10 cellular contexts compared by ENCODE assay signal in the genomic region with DNA sequence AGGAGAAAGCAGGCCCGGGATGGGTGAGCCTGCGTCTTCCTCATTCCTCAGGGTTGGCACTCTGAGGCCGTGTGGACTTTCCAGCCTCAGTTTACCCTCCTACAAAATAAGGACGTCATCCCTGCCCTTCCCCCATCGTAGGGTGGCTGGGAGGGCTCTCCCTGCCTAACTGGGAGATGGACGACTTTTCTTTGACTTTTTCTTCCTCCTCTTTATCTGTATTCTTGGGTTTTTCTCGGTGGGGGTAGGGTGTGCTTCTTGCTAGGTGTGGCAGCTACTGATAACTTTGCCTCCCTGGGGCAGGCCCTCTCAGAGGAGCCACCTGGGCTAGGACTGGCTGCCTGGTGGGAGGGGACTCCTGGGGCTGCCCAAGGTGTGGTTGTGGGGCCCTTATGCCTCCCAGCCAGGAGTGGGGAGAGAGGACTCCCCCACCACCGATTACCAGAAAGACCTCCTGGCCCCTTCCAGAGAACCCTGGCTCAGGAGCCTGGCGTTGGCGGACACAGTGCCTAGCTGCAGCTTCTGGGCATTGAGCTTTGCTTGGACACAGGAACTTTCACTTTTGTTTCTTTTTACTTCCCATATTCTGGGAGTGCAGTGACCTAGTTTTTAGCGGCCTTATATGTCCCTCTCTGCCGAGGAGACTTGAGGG. TPM values are rescaled to one million over a fixed set of nuclear protein-coding genes. Genes with fewer than 3 reads are reported as not detected.
DNase-seq lines count a peak whose midpoint lies in the region; ATAC-seq, FAIRE-seq and TF ChIP-seq lines count a peak whose summit lies in the region.
"Had no signal": no experiment of that assay in that cellular context is flagged by ENCODE, and none has a peak within 500 bp of the region (broad histone marks: within the 10 kb centered on the region; RNA-seq: fewer than 3 reads in every experiment).

No MANE protein-coding gene starts in this region.

- H3K9me3 Mint-ChIP-seq in CD4-positive, CD25-positive, alpha-beta regulatory T cell = peaks cover 0 to 13% (median 5%) of the 10 kb centered on the region in 7 donors
- H3K9me3 Mint-ChIP-seq in nephron = peaks cover 8% of the 10 kb centered on the region

- H3K14ac ChIP-seq in H1 (ENCODE audit: insufficient read length) = no peak overlapping the region

- no peak overlapping the region for H2BK12ac ChIP-seq in H1 (ENCODE audit: low read depth, low read length)

- peak overlapping the region; percentile 95 to 98 (median 98) for H3K4me3 Mint-ChIP-seq in CD4-positive, CD25-positive, alpha-beta regulatory T cell
- H3K4me3 Mint-ChIP-seq in nephron = no peak overlapping the region

- no peak overlapping the region for H3K4ac ChIP-seq in H1 (replicated peaks; ENCODE audit: insufficient read length, low read depth, low read length)

- no peak overlapping the region for H2BK5ac ChIP-seq in H1 (ENCODE audit: low read depth, low read length)

- H3K4me3 ChIP-seq in CD4-positive, CD25-positive, alpha-beta regulatory T cell (ENCODE audit: low read depth, low read length) = peak overlapping the region; percentile 94
- H3K4me3 ChIP-seq in OCI-LY7 (ENCODE audit: low read depth, low read length, poor library complexity, severe bottlenecking) (no peak overlapping the region), H1 (ENCODE audit: extremely low read depth in 1 of 4, insufficient read depth in 2 of 4, low read depth in 3 of 4, low read length in 4 of 4) (no peak overlapping the region)

- H3K27me3 Mint-ChIP-seq in CD4-positive, CD25-positive, alpha-beta regulatory T cell = no peaks in the 10 kb centered on the region
- H3K27me3 Mint-ChIP-seq in nephron (ENCODE audit: low read depth) = peaks cover 10% of the 10 kb centered on the region

- H3K4me2 ChIP-seq in OCI-LY7 (ENCODE audit: low read length) (peak overlapping the region; percentile 18; the same call in 1 of the 2 replicates), H1 (ENCODE audit: insufficient read depth in 1 of 2, low read depth in 2 of 2, low read length in 2 of 2) (no peak overlapping the region)

- no peak for TF ChIP-seq EP300 in H1 (IDR thresholded peaks at IDR 0.05; ENCODE audit: borderline replicate concordance in 1 of 2, low read depth in 2 of 2, low read length in 2 of 2)

- H3K4me1 ChIP-seq in CD4-positive, CD25-positive, alpha-beta regulatory T cell (ENCODE audit: control insufficient read depth, insufficient read depth, low read length, poor library complexity, severe bottlenecking) = peaks cover 92% of the 10 kb centered on the region
- H3K4me1 ChIP-seq in OCI-LY7 (ENCODE audit: insufficient read depth, low read length, poor library complexity, severe bottlenecking) = peaks cover 20% of the 10 kb centered on the region
- peaks cover 0 to under 1% (median 0%) of the 10 kb centered on the region in 4 experiments; a peak in 1 of 7 replicates for H3K4me1 ChIP-seq in H1 (replicated peaks in 1 of 4; ENCODE audit: control insufficient read depth in 3 of 4, insufficient read depth in 4 of 4, low read length in 3 of 4)

- no TSS peak for BruUV-seq in OCI-LY7 (replicated peaks; lab: Mats Ljungman, UMichigan)

- no peak for DNase-seq in CD4-positive, CD25-positive, alpha-beta regulatory T cell
- DNase-seq in OCI-LY7 (ENCODE audit: low spot score) (no peak), H1 (ENCODE audit: low read depth in 1 of 2, low spot score in 2 of 2) (no peak), KG1 (lab: John Stamatoyannopoulos, UW) (no peak), NCI-H146 (lab: John Stamatoyannopoulos, UW) (no peak), NCI-H2107 (lab: John Stamatoyannopoulos, UW) (no peak), AG20443 (ENCODE audit: low spot score) (no peak)
- DNase-seq: GOT3 had no signal

- no peaks in the 10 kb centered on the region for H4K20me1 ChIP-seq in OCI-LY7 (ENCODE audit: insufficient read depth, low read length)
- peaks cover 3 to 6% of the 10 kb centered on the region in 2 experiments for H4K20me1 ChIP-seq in H1 (replicated peaks in 1 of 2; ENCODE audit: control insufficient read depth in 1 of 2, insufficient read depth in 2 of 2, low read length in 2 of 2)

- peaks cover 16 to 98% (median 89%) of the 10 kb centered on the region in 4 donors for H3K4me1 Mint-ChIP-seq in CD4-positive, CD25-positive, alpha-beta regulatory T cell
- peaks cover 89% of the 10 kb centered on the region for H3K4me1 Mint-ChIP-seq in nephron

- no peak for TF ChIP-seq RAD21 in H1 (IDR thresholded peaks at IDR 0.05 in 1 of 2, conservative IDR thresholded peaks at IDR 0.05 in 1 of 2; ENCODE audit: low read depth in 2 of 2, low read length in 2 of 2)

- no peak for FAIRE-seq in H1 (lab: Jason Lieb, UNC)
- FAIRE-seq: frontal cortex had no signal

- POLR2A ChIA-PET in OCI-LY7 (lab: Charles Lee) = interaction anchor here (1.2 to 1.5 kb wide), 3 partner anchors 8 to 49 kb away, joined by 4 read pairs; a partner anchor contains a TSS
- POLR2A ChIA-PET in H1 (lab: Charles Lee; ENCODE audit: partially characterized antibody) = interaction anchor here (3.7 kb wide), 1 partner anchor 22 kb away, joined by 19 read pairs; no protein-coding TSS in a partner anchor

- H2AK5ac ChIP-seq in H1 (ENCODE audit: low read depth, low read length) = no peak overlapping the region

- TF ChIP-seq POLR2A in H1 (IDR thresholded peaks at IDR 0.05; ENCODE audit: control extremely low read depth in 1 of 2, low read depth in 2 of 2, low read length in 2 of 2) = no peak

- peaks cover 4% of the 10 kb centered on the region; the same call in 1 of the 2 replicates for H3K23me2 ChIP-seq in H1 (ENCODE audit: low read depth, low read length)

- H3K79me2 ChIP-seq in OCI-LY7 (ENCODE audit: insufficient read depth, low read depth, low read length) (no peaks in the 10 kb centered on the region), H1 (ENCODE audit: control insufficient read depth in 1 of 2, insufficient read depth in 2 of 2, low read length in 2 of 2) (no peaks in the 10 kb centered on the region)

- H3K36me3 Mint-ChIP-seq in CD4-positive, CD25-positive, alpha-beta regulatory T cell = peaks cover 37% of the 10 kb centered on the region
- H3K36me3 Mint-ChIP-seq in nephron (ENCODE audit: low read depth) = peaks cover 31% of the 10 kb centered on the region

- no peak overlapping the region for H4K91ac ChIP-seq in H1 (replicated peaks; ENCODE audit: insufficient read length, low read length)

- no peak overlapping the region for H4K8ac ChIP-seq in H1 (ENCODE audit: extremely low read depth, insufficient read depth, low read length)

- peak overlapping the region; percentile 87 for H3K27ac ChIP-seq in CD4-positive, CD25-positive, alpha-beta regulatory T cell (ENCODE audit: insufficient read depth, low read length, poor library complexity, severe bottlenecking)
- H3K27ac ChIP-seq in OCI-LY7 (ENCODE audit: low read depth, low read length, poor library complexity, severe bottlenecking) = no peak overlapping the region
- H3K27ac ChIP-seq in H1 (ENCODE audit: low read depth, low read length) = no peak overlapping the region

- H3K27ac Mint-ChIP-seq in CD4-positive, CD25-positive, alpha-beta regulatory T cell = peak overlapping the region; percentile 99 to 100 (median 99)
- H3K27ac Mint-ChIP-seq in nephron = peak overlapping the region in 2 of 3 experiments; percentile 88 to 93

- no peaks in the 10 kb centered on the region for H3K79me1 ChIP-seq in H1 (ENCODE audit: low read depth, low read length)

- H3K9me2 ChIP-seq in OCI-LY7 (ENCODE audit: insufficient read depth, low read length) = no peaks in the 10 kb centered on the region

- H2BK20ac ChIP-seq in H1 (ENCODE audit: low read length) = no peak overlapping the region

- no peak overlapping the region for H2BK120ac ChIP-seq in H1 (replicated peaks; ENCODE audit: low read depth, low read length)

- no peak overlapping the region for H3K56ac ChIP-seq in H1 (replicated peaks; ENCODE audit: insufficient read length, low read depth, low read length)

- no peak overlapping the region for H3K23ac ChIP-seq in H1 (ENCODE audit: insufficient read length)

- no peak overlapping the region for H4K5ac ChIP-seq in H1 (ENCODE audit: insufficient read length, low read depth, low read length)

- WGBS in H1 (ENCODE audit: extremely low coverage in 1 of 2, insufficient coverage in 1 of 2, insufficient read length in 1 of 2, insufficient replicate concordance in 2 of 2, low coverage in 1 of 2, low lambda C conversion rate in 2 of 2, missing lambda C conversion rate in 1 of 2), 2 experiments = 86% methylated on average over 11 of the region's 12 CpGs; no CpG with 5 or more reads in 1 of the 2 experiments

- no peak overlapping the region for H3K9ac ChIP-seq in H1 (replicated peaks in 1 of 4; ENCODE audit: extremely low read depth in 1 of 4, low read depth in 3 of 4, low read length in 3 of 4)

- H3K18ac ChIP-seq in H1 (ENCODE audit: extremely low read depth, low read length) = 0 out of 2 replicates have a peak overlapping the region, but pooled peaks have one; percentile 7

- peaks cover 6% of the 10 kb centered on the region for H3K36me3 ChIP-seq in CD4-positive, CD25-positive, alpha-beta regulatory T cell (ENCODE audit: control insufficient read depth, insufficient read depth, low read length)
- H3K36me3 ChIP-seq in OCI-LY7 (ENCODE audit: insufficient read depth, low read length) = no peaks in the 10 kb centered on the region
- H3K36me3 ChIP-seq in H1 (ENCODE audit: control insufficient read depth in 2 of 4, insufficient read depth in 4 of 4, low read length in 3 of 4) = no peaks in the 10 kb centered on the region; a peak in 1 of 8 replicates

- H2AFZ ChIP-seq in OCI-LY7 (ENCODE audit: low read length) (peak overlapping the region; percentile 35; the same call in 1 of the 2 replicates), H1 (ENCODE audit: low read length) (no peak overlapping the region)

- intact Hi-C loops in OCI-LY7 (cut with micrococcal nuclease; ENCODE audit: unreplicated experiment) = no loop called here

- H2BK15ac ChIP-seq in H1 (ENCODE audit: low read length) = no peak overlapping the region

- CTCF ChIA-PET in OCI-LY7 (lab: Charles Lee; ENCODE audit: unreplicated experiment) = no interaction called here
- CTCF ChIA-PET in H1 (lab: Charles Lee; ENCODE audit: partially characterized antibody) = interaction anchor here (0.5 to 6.7 kb wide), 8 partner anchors 8 to 104 kb away, joined by 3 to 58 read pairs (median 8); a partner anchor contains a TSS

- TF ChIP-seq CTCF in OCI-LY7 (conservative IDR thresholded peaks at IDR 0.05; ENCODE audit: low read length) (no peak), H1 (IDR thresholded peaks at IDR 0.05; ENCODE audit: control extremely low read depth in 1 of 3, insufficient read depth in 1 of 3, low read depth in 1 of 3, low read length in 3 of 3) (no peak), nephron (IDR thresholded peaks at IDR 0.05; ENCODE audit: unreplicated experiment in 3 of 3) (no peak)

- peaks cover 5 to 6% of the 10 kb centered on the region in 2 experiments for H3K9me3 ChIP-seq in CD4-positive, CD25-positive, alpha-beta regulatory T cell (ENCODE audit: control insufficient read depth in 2 of 2, low read length in 2 of 2)
- H3K9me3 ChIP-seq in OCI-LY7 (ENCODE audit: low read length) = peaks cover 12% of the 10 kb centered on the region; the same call in 1 of the 2 replicates
- H3K9me3 ChIP-seq in H1 (ENCODE audit: insufficient read depth in 2 of 2, low read depth in 1 of 2, low read length in 1 of 2) = peaks cover 0 to 7% of the 10 kb centered on the region in 2 experiments; a peak in 2 of 4 replicates

- ATAC-seq in CD4-positive, CD25-positive, alpha-beta regulatory T cell (ENCODE audit: low read depth in 2 of 2) = peak in 1 of 2 donors; percentile 1

- no peaks in the 10 kb centered on the region for H3K27me3 ChIP-seq in CD4-positive, CD25-positive, alpha-beta regulatory T cell (ENCODE audit: control insufficient read depth, insufficient read depth, low read length)
- H3K27me3 ChIP-seq in H1 (replicated peaks in 1 of 4; ENCODE audit: control insufficient read depth in 3 of 4, extremely low read depth in 1 of 4, insufficient read depth in 3 of 4, low read length in 3 of 4) = peaks cover 11 to 23% (median 17%) of the 10 kb centered on the region in 4 experiments

RNA-seq across cellular contexts. Expression of a gene that starts 6.1 kb away (rescaled TPM):
- 55.7 TPM for total RNA-seq in CD4-positive, CD25-positive, alpha-beta regulatory T cell
- 100 to 1,000 TPM; 106 to 175 (median 139) TPM for polyA plus RNA-seq in CD4-positive, CD25-positive, alpha-beta regulatory T cell
- not detected in 2 replicates for total RNA-seq in OCI-LY7 (2014; rRNA removed; shearing (Covaris generic))
- not detected in 2 replicates for total RNA-seq in OCI-LY7 (2022)
- total RNA-seq in H1 (2021; fragmentation: NEBNext Ultra II Directional; extraction: Animal tissue kit (Norgen Biotek cat#: 25700)) = 7.9 and 8.9 TPM in 2 replicates
- polyA plus RNA-seq in H1 (2011; rRNA removed) = 10.2 and 12.0 TPM in 2 replicates
- 13.7 TPM for polyA plus RNA-seq in H1 (2011; cell fraction: cytosol; rRNA removed)
- 7.1 TPM for polyA plus RNA-seq in H1 (2011; cell fraction: nucleus; rRNA removed)
- 11.5 to 15.4 TPM (median 13.1 TPM) in 4 replicates for polyA plus RNA-seq in H1 (2012, experiment 1 of 2)
- polyA plus RNA-seq in H1 (2012, experiment 2 of 2) = 11.8 TPM
- 6.2 TPM for polyA plus RNA-seq in H1 (2013, experiment 1 of 2)
- 6.2 TPM for polyA plus RNA-seq in H1 (2013, experiment 2 of 2)
- polyA minus RNA-seq in H1 (2011; rRNA and poly(A)+ RNA removed) = 5.5 and 7.2 TPM in 2 replicates
- 4.7 TPM for polyA minus RNA-seq in H1 (2011; cell fraction: cytosol; rRNA and poly(A)+ RNA removed)
- polyA minus RNA-seq in H1 (2011; cell fraction: nucleus; rRNA and poly(A)+ RNA removed) = 3.7 TPM

RNA-seq across cellular contexts. Expression of a gene that starts 26.6 kb away (rescaled TPM):
- 1.4 TPM for total RNA-seq in CD4-positive, CD25-positive, alpha-beta regulatory T cell
- under 1 TPM in 1 of 4 donors, not detected in 3; 0.38 TPM for polyA plus RNA-seq in CD4-positive, CD25-positive, alpha-beta regulatory T cell
- total RNA-seq in OCI-LY7 (2014; rRNA removed; shearing (Covaris generic)) = not detected in 2 replicates
- not detected in 2 replicates for total RNA-seq in OCI-LY7 (2022)
- total RNA-seq in H1 (2021; fragmentation: NEBNext Ultra II Directional; extraction: Animal tissue kit (Norgen Biotek cat#: 25700)) = 0.19 and 0.27 TPM in 2 replicates
- polyA plus RNA-seq in H1 (2011; rRNA removed) = 0.20 and 0.21 TPM in 2 replicates
- polyA plus RNA-seq in H1 (2011; cell fraction: cytosol; rRNA removed) = 0.19 TPM
- 0.74 TPM for polyA plus RNA-seq in H1 (2011; cell fraction: nucleus; rRNA removed)
- 0.12 to 0.19 TPM (median 0.18 TPM) in 3 of 4 replicates, not detected in the other for polyA plus RNA-seq in H1 (2012, experiment 1 of 2)
- 0.08 TPM for polyA plus RNA-seq in H1 (2012, experiment 2 of 2)
- 0.06 TPM for polyA plus RNA-seq in H1 (2013, experiment 1 of 2)
- polyA plus RNA-seq in H1 (2013, experiment 2 of 2) = 0.07 TPM
- 1.1 and 1.8 TPM in 2 replicates for polyA minus RNA-seq in H1 (2011; rRNA and poly(A)+ RNA removed)
- polyA minus RNA-seq in H1 (2011; cell fraction: cytosol; rRNA and poly(A)+ RNA removed) = not detected
- 0.80 TPM for polyA minus RNA-seq in H1 (2011; cell fraction: nucleus; rRNA and poly(A)+ RNA removed)
- total RNA-seq: frontal cortex had no signal

RNA-seq across cellular contexts. Expression of a gene that starts 48.1 kb away (rescaled TPM):
- 46.7 TPM for total RNA-seq in CD4-positive, CD25-positive, alpha-beta regulatory T cell
- polyA plus RNA-seq in CD4-positive, CD25-positive, alpha-beta regulatory T cell = 100 to 1,000 TPM; 152 to 175 (median 168) TPM
- 150 and 176 TPM in 2 replicates for total RNA-seq in OCI-LY7 (2014; rRNA removed; shearing (Covaris generic))
- 161 and 171 TPM in 2 replicates for total RNA-seq in OCI-LY7 (2022)
- 236 and 239 TPM in 2 replicates for total RNA-seq in H1 (2021; fragmentation: NEBNext Ultra II Directional; extraction: Animal tissue kit (Norgen Biotek cat#: 25700))
- polyA plus RNA-seq in H1 (2011; rRNA removed) = 137 and 146 TPM in 2 replicates
- polyA plus RNA-seq in H1 (2011; cell fraction: cytosol; rRNA removed) = 239 TPM
- polyA plus RNA-seq in H1 (2011; cell fraction: nucleus; rRNA removed) = 104 TPM
- polyA plus RNA-seq in H1 (2012, experiment 1 of 2) = 235 to 274 TPM (median 252 TPM) in 4 replicates
- 360 TPM for polyA plus RNA-seq in H1 (2012, experiment 2 of 2)
- 195 TPM for polyA plus RNA-seq in H1 (2013, experiment 1 of 2)
- 200 TPM for polyA plus RNA-seq in H1 (2013, experiment 2 of 2)
- 58.9 and 75.6 TPM in 2 replicates for polyA minus RNA-seq in H1 (2011; rRNA and poly(A)+ RNA removed)
- polyA minus RNA-seq in H1 (2011; cell fraction: cytosol; rRNA and poly(A)+ RNA removed) = 112 TPM
- polyA minus RNA-seq in H1 (2011; cell fraction: nucleus; rRNA and poly(A)+ RNA removed) = 56.0 TPM

Comparison
In these comparisons a context has a peak if more than half of its experiments do, and no peak if none do; other contexts are left out.
1. H3K4me3 Mint-ChIP-seq: peak in CD4-positive, CD25-positive, alpha-beta regulatory T cell (4 of 4); none in nephron (0 of 3).